24 cellular contexts compared by ENCODE assay signal in the genomic region with DNA sequence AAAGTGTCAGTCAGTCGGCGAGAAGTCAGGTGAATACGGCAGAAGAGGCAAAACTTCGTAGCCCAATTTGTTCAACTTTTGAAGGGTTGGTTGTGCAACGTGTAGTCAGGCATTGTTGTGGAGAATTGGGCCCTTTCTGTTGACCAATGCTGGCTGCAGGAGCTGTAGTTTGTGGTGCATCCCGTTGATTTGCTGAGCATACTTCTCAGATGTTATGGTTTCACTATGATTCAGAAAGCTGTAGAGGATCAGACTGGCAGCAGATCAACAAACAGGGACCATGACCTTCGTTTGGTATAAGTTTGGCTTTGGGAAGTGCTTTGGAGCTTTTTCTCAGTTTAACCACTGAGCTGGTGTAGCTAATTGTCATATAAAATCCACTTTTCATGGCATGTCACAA.
"Had no signal": no experiment of that assay in that cellular context is flagged by ENCODE, and none has a peak within 500 bp of the region (broad histone marks: within the 10 kb centered on the region; RNA-seq: fewer than 3 reads in every experiment).

No MANE protein-coding gene starts in this region.

- H3K36me3 ChIP-seq: gastroesophageal sphincter, heart left ventricle, left lung, neutrophil, sigmoid colon, spleen, suprapubic skin, transverse colon, upper lobe of right lung, uterus had no signal

- H3K27me3 ChIP-seq: foreskin keratinocyte, gastroesophageal sphincter, heart left ventricle, hepatocyte, left lung, neutrophil, sigmoid colon, spleen, suprapubic skin, transverse colon, upper lobe of right lung, uterus had no signal

- H3K4me1 ChIP-seq: foreskin keratinocyte, left lung, psoas muscle, spleen, suprapubic skin, transverse colon, upper lobe of right lung, uterus had no signal

- DNase-seq: dorsolateral prefrontal cortex; effector CD4-positive, alpha-beta T cell; foreskin keratinocyte; heart left ventricle; left cardiac atrium; left lung; mesenchymal stem cell; mucosa of descending colon; naive B cell; posterior cingulate gyrus; psoas muscle; right cardiac atrium; sigmoid colon; spleen; stimulated activated CD4-positive, alpha-beta T cell treated with anti-CD3 and anti-CD28 coated beads, Interleukin-4, amount 100 ng/mL, for 4 hours; transverse colon; upper lobe of right lung; uterus had no signal

- H3K4me3 ChIP-seq: dorsolateral prefrontal cortex, gastroesophageal sphincter, heart left ventricle, hepatocyte, left lung, mucosa of descending colon, psoas muscle, sigmoid colon, skin epidermis, spleen, suprapubic skin, transverse colon, upper lobe of right lung, uterus had no signal

- H3K79me2 ChIP-seq: hepatocyte had no signal

- H2AFZ ChIP-seq: hepatocyte had no signal

- H3K4me2 ChIP-seq: hepatocyte had no signal

- H3K27ac ChIP-seq: dorsolateral prefrontal cortex, epithelial cell of prostate, foreskin keratinocyte, gastroesophageal sphincter, heart left ventricle, hepatocyte, left lung, neutrophil, psoas muscle, sigmoid colon, skin epidermis, spleen, suprapubic skin, transverse colon, upper lobe of right lung, uterus had no signal

- H3K9me3 ChIP-seq: gastroesophageal sphincter, left lung, mucosa of descending colon, neutrophil, psoas muscle, sigmoid colon, suprapubic skin, transverse colon, upper lobe of right lung, uterus had no signal
